Comparison of ENCODE assay signal across 8 cellular contexts in genomic region chr9:36400332-36401178, GRCh38. TPM values are rescaled to one million over a fixed set of nuclear protein-coding genes. Genes with fewer than 3 reads are reported as not detected.
DNase-seq lines count a peak whose midpoint lies in the region; ATAC-seq and TF ChIP-seq lines count a peak whose summit lies in the region.

No MANE protein-coding gene starts in this region.

- peaks cover 24 to 29% of the 10 kb centered on the region in 2 experiments for H3K4me1 Mint-ChIP-seq in H9

- no peak overlapping the region for H4K5ac ChIP-seq in H9 (ENCODE audit: insufficient read length, low read depth, low read length)

- H3K79me1 ChIP-seq in H9 (ENCODE audit: insufficient read depth, low read depth, low read length, poor library complexity, severe bottlenecking) (no peaks in the 10 kb centered on the region), neuronal stem cell (ENCODE audit: low read depth, low read length) (no peaks in the 10 kb centered on the region)

- H3K4me3 ChIP-seq in neuronal stem cell (ENCODE audit: low read length in 2 of 2) (peak overlapping the region; percentile 84 to 98), subcutaneous abdominal adipose tissue (ENCODE audit: low read depth in 1 of 5, low read length in 5 of 5) (peak overlapping the region; percentile 65 to 92 (median 87))

- H2AFZ ChIP-seq in H9 (ENCODE audit: low read length) (no peak overlapping the region), neuronal stem cell (ENCODE audit: low read length) (peak overlapping the region; percentile 93)

- H3K27ac ChIP-seq in H9 (ENCODE audit: insufficient read length, low read depth, low read length) (peak overlapping the region; percentile 61), foreskin keratinocyte (peak overlapping the region; percentile 79), neuronal stem cell (replicated peaks; ENCODE audit: low read length) (peak overlapping the region; percentile 97), subcutaneous abdominal adipose tissue (ENCODE audit: low read depth, low read length) (peak overlapping the region; percentile 26)

- H4K91ac ChIP-seq in H9 (ENCODE audit: insufficient read length, low read depth, low read length) (no peak overlapping the region), neuronal stem cell (ENCODE audit: low read depth, low read length, poor library complexity) (no peak overlapping the region)

- H3T11ph ChIP-seq in H9 (ENCODE audit: low read length): no peak overlapping the region

- H2AK5ac ChIP-seq in H9 (ENCODE audit: insufficient read length, low read length): no peak overlapping the region
- no peak overlapping the region for H2AK5ac ChIP-seq in neuronal stem cell (ENCODE audit: low read depth, low read length)

- H3K27me3 ChIP-seq in H9 (ENCODE audit: insufficient read depth, low read length): no peaks in the 10 kb centered on the region
- H3K27me3 ChIP-seq in foreskin keratinocyte: no peaks in the 10 kb centered on the region
- no peaks in the 10 kb centered on the region for H3K27me3 ChIP-seq in neuronal stem cell (ENCODE audit: control insufficient read depth in 3 of 3, insufficient read depth in 3 of 3, low read depth in 1 of 3, low read length in 3 of 3)
- no peaks in the 10 kb centered on the region for H3K27me3 ChIP-seq in subcutaneous abdominal adipose tissue (ENCODE audit: control insufficient read depth in 5 of 5, insufficient read depth in 4 of 5, low read length in 5 of 5)

- H3K14ac ChIP-seq in H9 (ENCODE audit: insufficient read depth, low read length) (peak overlapping the region; percentile 95), neuronal stem cell (ENCODE audit: low read length) (no peak overlapping the region)

- H3K23ac ChIP-seq in H9 (ENCODE audit: insufficient read length, low read depth, low read length): no peak overlapping the region
- peak overlapping the region; percentile 90 for H3K23ac ChIP-seq in neuronal stem cell (ENCODE audit: low read depth, low read length, poor library complexity)

- H3K9me3 ChIP-seq in ES-I3 (ENCODE audit: control insufficient read depth, insufficient read depth, low read length) (no peaks in the 10 kb centered on the region), H9 (ENCODE audit: control insufficient read depth, low read depth, low read length) (no peaks in the 10 kb centered on the region), neuronal stem cell (replicated peaks in 1 of 2; ENCODE audit: control insufficient read depth in 2 of 2, insufficient read depth in 1 of 2, low read depth in 1 of 2, low read length in 2 of 2) (peaks cover 0 to 10% of the 10 kb centered on the region in 2 donors), subcutaneous abdominal adipose tissue (ENCODE audit: control insufficient read depth in 5 of 5, low read length in 5 of 5) (no peaks in the 10 kb centered on the region)

- H3K56ac ChIP-seq in H9 (ENCODE audit: insufficient read length, low read depth, low read length): no peak overlapping the region

- no CpG with 5 or more reads among the region's 113 CpGs for WGBS in H9 (ENCODE audit: extremely low coverage, insufficient read length, low lambda C conversion rate)
- no CpG with 5 or more reads among the region's 113 CpGs for WGBS in neuronal stem cell (ENCODE audit: extremely low coverage in 2 of 2, insufficient read length in 2 of 2, insufficient replicate concordance in 1 of 2), 2 donors

- H3K18ac ChIP-seq in H9 (ENCODE audit: insufficient read length, low read depth, low read length) (peak overlapping the region; percentile 91), neuronal stem cell (ENCODE audit: low read length) (peak overlapping the region; percentile 98)

- no peak overlapping the region for H2BK20ac ChIP-seq in H9 (ENCODE audit: low read depth, low read length, poor library complexity, severe bottlenecking)

- peak overlapping the region; percentile 67 for H3K9ac ChIP-seq in ES-I3 (ENCODE audit: low read depth, low read length)
- peak overlapping the region; percentile 89 for H3K9ac ChIP-seq in H9 (ENCODE audit: extremely low read depth, insufficient read length, low read length)
- peak overlapping the region; percentile 95 for H3K9ac ChIP-seq in neuronal stem cell (ENCODE audit: low read depth, low read length, poor library complexity)
- H3K9ac ChIP-seq in subcutaneous abdominal adipose tissue (ENCODE audit: low read length in 5 of 5): peak overlapping the region in 4 of 5 donors; percentile 72 to 93 (median 79)

- H2BK15ac ChIP-seq in H9 (ENCODE audit: low read depth, low read length) (no peak overlapping the region), neuronal stem cell (ENCODE audit: low read length) (no peak overlapping the region)

- H3K9me3 Mint-ChIP-seq in H9: peaks cover 0 to 4% of the 10 kb centered on the region in 2 experiments; a peak in 3 of 5 replicates

- 0 out of 2 replicates have a peak, but pooled peaks cover 2% of the 10 kb centered on the region for H3K36me3 ChIP-seq in ES-I3 (ENCODE audit: insufficient read depth, low read length)
- peaks cover 0 to 19% of the 10 kb centered on the region in 2 donors for H3K36me3 ChIP-seq in neuronal stem cell (replicated peaks in 1 of 2; ENCODE audit: control insufficient read depth in 2 of 2, insufficient read depth in 2 of 2, low read length in 2 of 2)
- no peaks in the 10 kb centered on the region for H3K36me3 ChIP-seq in subcutaneous abdominal adipose tissue (ENCODE audit: control insufficient read depth in 5 of 5, insufficient read depth in 5 of 5, low read length in 5 of 5)

- H2BK12ac ChIP-seq in H9 (ENCODE audit: insufficient read length, low read depth, low read length) (no peak overlapping the region), neuronal stem cell (ENCODE audit: low read length) (no peak overlapping the region)

- H3K4me1 ChIP-seq in ES-I3 (ENCODE audit: insufficient read depth, low read length) (peaks cover 4% of the 10 kb centered on the region; the same call in 1 of the 2 replicates), H9 (ENCODE audit: insufficient read depth, low read length) (no peaks in the 10 kb centered on the region), foreskin keratinocyte (peaks cover 31% of the 10 kb centered on the region), neuronal stem cell (ENCODE audit: control insufficient read depth in 2 of 2, insufficient read depth in 1 of 2, low read depth in 1 of 2, low read length in 2 of 2) (peaks cover 3 to 11% of the 10 kb centered on the region in 2 donors), subcutaneous abdominal adipose tissue (ENCODE audit: control insufficient read depth in 5 of 5, insufficient read depth in 5 of 5, low read length in 5 of 5) (peaks cover 5 to 26% (median 18%) of the 10 kb centered on the region in 5 donors)

- peak overlapping the region; percentile 99 for H3K27ac Mint-ChIP-seq in H9

- H3K4me3 Mint-ChIP-seq in H9: peak overlapping the region; percentile 85 to 96

- H3K4ac ChIP-seq in H9 (ENCODE audit: low read depth, low read length) (no peak overlapping the region), neuronal stem cell (ENCODE audit: low read length) (no peak overlapping the region)

- H3K4me2 ChIP-seq in H9 (ENCODE audit: insufficient read depth, insufficient read length, low read length) (peak overlapping the region; percentile 58), neuronal stem cell (ENCODE audit: insufficient read depth, low read length, poor library complexity, severe bottlenecking) (peak overlapping the region; percentile 51)

- H2BK120ac ChIP-seq in H9 (ENCODE audit: low read depth, low read length, poor library complexity, severe bottlenecking) (no peak overlapping the region), neuronal stem cell (ENCODE audit: low read depth, low read length) (peak overlapping the region; percentile 36)

- peaks cover 3% of the 10 kb centered on the region for H3K23me2 ChIP-seq in H9 (ENCODE audit: insufficient read length, low read depth, low read length, poor library complexity, severe bottlenecking)

- H4K8ac ChIP-seq in H9 (replicated peaks; ENCODE audit: insufficient read length, low read depth, low read length) (no peak overlapping the region), neuronal stem cell (ENCODE audit: low read depth, low read length) (peak overlapping the region; percentile 44)

- DNase-seq in H9: peak; percentile 84
- DNase-seq in M059J (ENCODE audit: low read depth): peak; percentile 85
- DNase-seq in SHP77 (lab: John Stamatoyannopoulos, UW): peak; percentile 63 to 66
- peak; percentile 90 for DNase-seq in activated gamma-delta T cell treated with anti-CD3 and anti-CD28 coated beads, Interleukin-2, amount 50 U/mL, for 16 hours (ENCODE audit: low read depth)
- DNase-seq in foreskin keratinocyte: peak; percentile 57 to 76
- DNase-seq in neuronal stem cell (ENCODE audit: low spot score): peak; percentile 84

- TF ChIP-seq CTCF in H9 (conservative IDR thresholded peaks at IDR 0.05) (peak; percentile 12; the same call in 1 of the 3 replicates), foreskin keratinocyte (conservative IDR thresholded peaks at IDR 0.05) (peak; percentile 46)

- H2BK5ac ChIP-seq in H9 (ENCODE audit: insufficient read length, low read length) (no peak overlapping the region), neuronal stem cell (ENCODE audit: low read length) (peak overlapping the region; percentile 73)

- no peaks in the 10 kb centered on the region for H4K20me1 ChIP-seq in H9 (ENCODE audit: control insufficient read depth, insufficient read depth, insufficient read length)

- ATAC-seq in foreskin keratinocyte: peak; percentile 82

- H3K79me2 ChIP-seq in H9 (ENCODE audit: insufficient read depth, low read length): peaks cover 28% of the 10 kb centered on the region; the same call in 1 of the 2 replicates

- no peaks in the 10 kb centered on the region for H3K27me3 Mint-ChIP-seq in H9 (ENCODE audit: low read depth)

- H3K36me3 Mint-ChIP-seq in H9 (ENCODE audit: insufficient read depth in 1 of 3, low read depth in 3 of 3): peaks cover 4 to 14% (median 7%) of the 10 kb centered on the region in 3 experiments; a peak in 5 of 7 replicates

RNA-seq across cellular contexts. Expression of gene RNF38, which starts 0.5 kb away (rescaled TPM):
- total RNA-seq in H9 (2021): 58.8 and 60.2 TPM in 2 replicates
- 16.2 and 27.3 TPM in 2 replicates for total RNA-seq in M059J (2014; rRNA removed; shearing (Covaris generic))
- 8.7 and 11.0 TPM in 2 replicates for total RNA-seq in foreskin keratinocyte
- polyA plus RNA-seq in foreskin keratinocyte: 2.6 and 2.8 TPM in 2 replicates
- polyA plus RNA-seq in neuronal stem cell (2013, experiment 1 of 2): 32.1 TPM
- 33.7 TPM for polyA plus RNA-seq in neuronal stem cell (2013, experiment 2 of 2)

Comparison
In these comparisons a context has a peak if more than half of its experiments do, and no peak if none do; other contexts are left out.
1. Peak in every context shown above with its lines: DNase-seq, ATAC-seq, H3K4me3 ChIP-seq and H3K27ac ChIP-seq.
2. H3K27ac ChIP-seq: peak in every context shown above with its lines; median percentile 97 in neuronal stem cell; 79 in foreskin keratinocyte; 61 in H9; 26 in subcutaneous abdominal adipose tissue.